Comparison of ENCODE assay signal across 11 cellular contexts in the genomic region with DNA sequence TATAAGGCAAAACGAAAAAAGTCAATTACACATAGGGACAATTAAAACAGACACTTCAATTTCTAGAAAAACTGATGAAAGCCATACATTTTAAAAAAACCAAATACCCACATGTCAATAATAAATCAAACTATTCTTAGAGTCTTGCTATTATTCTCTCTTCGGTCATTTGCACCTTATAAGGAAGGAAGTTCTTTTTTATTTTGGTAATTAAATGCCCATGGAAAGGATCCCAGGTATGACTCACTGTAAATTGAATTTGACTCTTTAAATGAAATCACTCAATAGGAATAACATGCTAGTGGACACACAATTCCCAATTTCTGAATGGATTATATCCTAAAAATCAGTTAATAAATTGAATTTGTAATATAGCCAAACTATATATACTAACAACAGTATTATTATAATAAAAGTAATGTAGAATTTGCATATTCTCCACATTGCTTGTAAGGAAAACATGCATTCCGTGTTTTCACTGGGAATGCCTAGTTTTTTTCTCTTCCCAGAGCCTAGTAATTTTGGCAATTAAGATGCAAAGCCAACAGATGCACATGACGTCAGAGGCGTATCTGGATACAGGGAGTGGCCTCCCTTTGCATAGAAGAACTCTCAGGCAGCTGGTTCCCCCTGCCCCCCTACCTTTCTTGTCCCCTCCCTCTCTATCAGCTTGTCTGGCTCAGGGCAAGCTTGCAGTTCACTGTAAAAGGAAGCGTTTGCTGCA.
DNase-seq lines count a peak whose midpoint lies in the region; FAIRE-seq and TF ChIP-seq lines count a peak whose summit lies in the region.
"Had no signal": no experiment of that assay in that cellular context is flagged by ENCODE, and none has a peak within 500 bp of the region (broad histone marks: within the 10 kb centered on the region; RNA-seq: fewer than 3 reads in every experiment).

No MANE protein-coding gene starts in this region.

- no peaks in the 10 kb centered on the region for H3K79me2 ChIP-seq in neural progenitor cell (ENCODE audit: low read depth)

- H3F3A ChIP-seq in neural progenitor cell (ENCODE audit: low read depth): peaks cover 4% of the 10 kb centered on the region

- peaks cover 2% of the 10 kb centered on the region for H3K36me3 Mint-ChIP-seq in neural progenitor cell
- peaks cover 21 to 93% (median 51%) of the 10 kb centered on the region in 3 donors for H3K36me3 Mint-ChIP-seq in CD8-positive, alpha-beta memory T cell

- H3K9me3 Mint-ChIP-seq in neural progenitor cell: no peaks in the 10 kb centered on the region
- no peaks in the 10 kb centered on the region for H3K9me3 Mint-ChIP-seq in CD8-positive, alpha-beta memory T cell
- H3K9me3 Mint-ChIP-seq: activated T-helper 17 cell treated with anti-CD3 and anti-CD28 coated beads, Interleukin-2, amount 50 U/mL, for 72 hours had no signal

- no peak overlapping the region for H3K4me3 Mint-ChIP-seq in neural progenitor cell
- no peak overlapping the region for H3K4me3 Mint-ChIP-seq in CD8-positive, alpha-beta memory T cell
- H3K4me3 Mint-ChIP-seq: activated T-helper 17 cell treated with anti-CD3 and anti-CD28 coated beads, Interleukin-2, amount 50 U/mL, for 72 hours; T-helper 17 cell had no signal

- no peak for TF ChIP-seq POLR2A in H54 (IDR thresholded peaks at IDR 0.05; ENCODE audit: low read depth, low read length)

- H2AFZ ChIP-seq in neural progenitor cell (replicated peaks): peak overlapping the region; percentile 87

- peak; percentile 30 for DNase-seq in ELR (ENCODE audit: low read depth)
- DNase-seq in NCI-H2171 treated with DMSO at 0.1 percent for 48 hours (lab: John Stamatoyannopoulos, UW): peak; percentile 98
- no peak for DNase-seq in dorsolateral prefrontal cortex
- DNase-seq in neural progenitor cell (ENCODE audit: low spot score): peak; percentile 33
- no peak for DNase-seq in KG1 (lab: John Stamatoyannopoulos, UW)
- no peak for DNase-seq in CD8-positive, alpha-beta memory T cell
- DNase-seq in H54 (ENCODE audit: insufficient read length, low spot score): no peak
- DNase-seq in NCI-H187 treated with DMSO at 0.1 percent for 48 hours (lab: John Stamatoyannopoulos, UW): no peak
- DNase-seq: T-helper 17 cell had no signal

- H3K4me1 Mint-ChIP-seq in neural progenitor cell: peaks cover 22% of the 10 kb centered on the region
- H3K4me1 Mint-ChIP-seq in CD8-positive, alpha-beta memory T cell: peaks cover 8 to 20% (median 17%) of the 10 kb centered on the region in 3 donors

- FAIRE-seq in H54 (lab: Jason Lieb, UNC): no peak
- FAIRE-seq: G401.6 had no signal

- H4K20me1 ChIP-seq in neural progenitor cell (ENCODE audit: low read depth): no peaks in the 10 kb centered on the region

- peaks cover 2% of the 10 kb centered on the region for H3K27me3 Mint-ChIP-seq in neural progenitor cell (ENCODE audit: insufficient read depth, low read depth)
- H3K27me3 Mint-ChIP-seq in CD8-positive, alpha-beta memory T cell: no peaks in the 10 kb centered on the region
- H3K27me3 Mint-ChIP-seq: activated T-helper 17 cell treated with anti-CD3 and anti-CD28 coated beads, Interleukin-2, amount 50 U/mL, for 72 hours; T-helper 17 cell had no signal

- H3K27me3 ChIP-seq in dorsolateral prefrontal cortex (no peaks in the 10 kb centered on the region), neural progenitor cell (no peaks in the 10 kb centered on the region)
- no peaks in the 10 kb centered on the region for H3K27me3 ChIP-seq in CD8-positive, alpha-beta memory T cell (ENCODE audit: insufficient read depth, low read length, poor library complexity, severe bottlenecking)

- H3K4me3 ChIP-seq in dorsolateral prefrontal cortex (peak overlapping the region in 2 of 59 donors; percentile 27 to 36), neural progenitor cell (no peak overlapping the region)
- no peak overlapping the region for H3K4me3 ChIP-seq in CD8-positive, alpha-beta memory T cell (ENCODE audit: low read length)

- no peak overlapping the region for H3K27ac Mint-ChIP-seq in neural progenitor cell
- peak overlapping the region in 3 of 8 donors; percentile 22 to 71 (median 64) for H3K27ac Mint-ChIP-seq in CD8-positive, alpha-beta memory T cell
- H3K27ac Mint-ChIP-seq: activated T-helper 17 cell treated with anti-CD3 and anti-CD28 coated beads, Interleukin-2, amount 50 U/mL, for 72 hours had no signal

- H3K36me3 ChIP-seq in neural progenitor cell: no peaks in the 10 kb centered on the region
- H3K36me3 ChIP-seq in CD8-positive, alpha-beta memory T cell (ENCODE audit: insufficient read depth, low read length): peaks cover 78% of the 10 kb centered on the region

- H3K4me1 ChIP-seq in neural progenitor cell: peaks cover 4% of the 10 kb centered on the region
- no peaks in the 10 kb centered on the region for H3K4me1 ChIP-seq in CD8-positive, alpha-beta memory T cell (ENCODE audit: insufficient read depth, low read length)

- no peak overlapping the region for H3K4me2 ChIP-seq in neural progenitor cell

- TF ChIP-seq CTCF in dorsolateral prefrontal cortex (IDR thresholded peaks at IDR 0.05 in 54 of 56, conservative IDR thresholded peaks at IDR 0.05 in 2 of 56; ENCODE audit: low read depth in 1 of 56, partially characterized antibody in 56 of 56) (no peak), neural progenitor cell (IDR thresholded peaks at IDR 0.05) (no peak)

- H3K9ac ChIP-seq in neural progenitor cell: no peak overlapping the region

- H3K9me3 ChIP-seq in neural progenitor cell (ENCODE audit: low read depth): no peaks in the 10 kb centered on the region
- no peaks in the 10 kb centered on the region for H3K9me3 ChIP-seq in CD8-positive, alpha-beta memory T cell (ENCODE audit: low read length)

- H3K27ac ChIP-seq in dorsolateral prefrontal cortex: peak overlapping the region in 55 of 59 donors; percentile 18 to 97 (median 78)
- H3K27ac ChIP-seq in neural progenitor cell: no peak overlapping the region
- no peak overlapping the region for H3K27ac ChIP-seq in CD8-positive, alpha-beta memory T cell (ENCODE audit: low read depth, low read length)

- CTCF ChIA-PET in CD8-positive, alpha-beta memory T cell (lab: Charles Lee): no interaction called here

- intact Hi-C loops in dorsolateral prefrontal cortex (cut with DNase I): loop anchor here in 1 of 2 donors (5.0 to 10.0 kb wide), 4 partner anchors 32 to 155 kb away; a partner anchor contains a TSS

- POLR2A ChIA-PET in CD8-positive, alpha-beta memory T cell (lab: Charles Lee): no interaction called here

Comparison
In these comparisons a context has a peak if more than half of its experiments do, and no peak if none do; other contexts are left out.
1. DNase-seq: peak in ELR (single experiment), NCI-H2171 treated with DMSO at 0.1 percent for 48 hours (single experiment) and neural progenitor cell (single experiment); none in dorsolateral prefrontal cortex (0 of 10), KG1 (single experiment), CD8-positive, alpha-beta memory T cell (0 of 5), H54 (single experiment) and NCI-H187 treated with DMSO at 0.1 percent for 48 hours (single experiment).
2. H3K27ac ChIP-seq: peak in dorsolateral prefrontal cortex (55 of 59); none in neural progenitor cell (single experiment) and CD8-positive, alpha-beta memory T cell (single experiment).